In genomic region chr15:45732544-45733130, GRCh38 we compare ENCODE assay signal across 18 cellular contexts.
DNase-seq lines count a peak whose midpoint lies in the region; ATAC-seq and TF ChIP-seq lines count a peak whose summit lies in the region.
"Had no signal": no experiment of that assay in that cellular context is flagged by ENCODE, and none has a peak within 500 bp of the region (broad histone marks: within the 10 kb centered on the region; RNA-seq: fewer than 3 reads in every experiment).

No MANE protein-coding gene starts in this region.

- ATAC-seq in activated T-helper 17 cell treated with anti-CD3 and anti-CD28 coated beads, Interleukin-2, amount 50 U/mL, for 72 hours (replicated peaks) = no peak
- ATAC-seq in HG03521 (IDR thresholded peaks at IDR 0.05; ENCODE audit: unreplicated experiment) (no peak), GM21737 (IDR thresholded peaks at IDR 0.05; ENCODE audit: unreplicated experiment) (no peak)
- ATAC-seq in natural killer cell treated with Interleukin-12 subunit alpha and Interleukin-12 subunit beta and Interleukin-15 and Interleukin-18, amount 100 ng/mL, for 72 hours = no peak
- ATAC-seq: Panc1, T-helper 17 cell had no signal

- H3K4me3 ChIP-seq in BE2C (ENCODE audit: low read depth, low read length) = no peak overlapping the region
- H3K4me3 ChIP-seq: upper lobe of left lung had no signal

- no peaks in the 10 kb centered on the region for H3K36me3 Mint-ChIP-seq in activated T-helper 17 cell treated with anti-CD3 and anti-CD28 coated beads, Interleukin-2, amount 50 U/mL, for 72 hours (ENCODE audit: low read depth)
- no peaks in the 10 kb centered on the region for H3K36me3 Mint-ChIP-seq in natural killer cell treated with Interleukin-12 subunit alpha and Interleukin-12 subunit beta and Interleukin-15 and Interleukin-18, amount 100 ng/mL, for 72 hours
- H3K36me3 Mint-ChIP-seq: memory B cell had no signal

- no peaks in the 10 kb centered on the region for H3K9me3 Mint-ChIP-seq in activated T-helper 17 cell treated with anti-CD3 and anti-CD28 coated beads, Interleukin-2, amount 50 U/mL, for 72 hours
- no peaks in the 10 kb centered on the region for H3K9me3 Mint-ChIP-seq in natural killer cell treated with Interleukin-12 subunit alpha and Interleukin-12 subunit beta and Interleukin-15 and Interleukin-18, amount 100 ng/mL, for 72 hours
- H3K9me3 Mint-ChIP-seq: memory B cell had no signal

- no peaks in the 10 kb centered on the region for H3K4me1 Mint-ChIP-seq in activated T-helper 17 cell treated with anti-CD3 and anti-CD28 coated beads, Interleukin-2, amount 50 U/mL, for 72 hours
- H3K4me1 Mint-ChIP-seq in natural killer cell treated with Interleukin-12 subunit alpha and Interleukin-12 subunit beta and Interleukin-15 and Interleukin-18, amount 100 ng/mL, for 72 hours (ENCODE audit: low read depth in 2 of 2) = no peaks in the 10 kb centered on the region

- H3K27me3 ChIP-seq in BE2C = peaks cover 4% of the 10 kb centered on the region; the same call in 1 of the 2 replicates
- H3K27me3 ChIP-seq: upper lobe of left lung had no signal

- TF ChIP-seq CTCF in BE2C (IDR thresholded peaks at IDR 0.05; ENCODE audit: low read depth, low read length) = no peak

- H3K27me3 Mint-ChIP-seq in activated T-helper 17 cell treated with anti-CD3 and anti-CD28 coated beads, Interleukin-2, amount 50 U/mL, for 72 hours = peaks cover 43% of the 10 kb centered on the region
- H3K27me3 Mint-ChIP-seq in natural killer cell treated with Interleukin-12 subunit alpha and Interleukin-12 subunit beta and Interleukin-15 and Interleukin-18, amount 100 ng/mL, for 72 hours = peaks cover 40 to 41% of the 10 kb centered on the region in 2 donors

- no peaks in the 10 kb centered on the region for H3K36me3 ChIP-seq in BE2C
- H3K36me3 ChIP-seq: upper lobe of left lung had no signal

- H3K4me3 Mint-ChIP-seq in activated T-helper 17 cell treated with anti-CD3 and anti-CD28 coated beads, Interleukin-2, amount 50 U/mL, for 72 hours = no peak overlapping the region
- H3K4me3 Mint-ChIP-seq in natural killer cell treated with Interleukin-12 subunit alpha and Interleukin-12 subunit beta and Interleukin-15 and Interleukin-18, amount 100 ng/mL, for 72 hours = no peak overlapping the region
- H3K4me3 Mint-ChIP-seq: B cell, memory B cell, T-helper 17 cell had no signal

- peak; percentile 39 for DNase-seq in BE2C
- DNase-seq in NCI-H1092 treated with DMSO at 0.1 percent for 48 hours (lab: John Stamatoyannopoulos, UW) = peak; percentile 49
- peak; percentile 60 for DNase-seq in myocyte (ENCODE audit: low read depth)
- DNase-seq in natural killer cell treated with Interleukin-12 subunit alpha and Interleukin-12 subunit beta and Interleukin-15 and Interleukin-18, amount 100 ng/mL, for 72 hours (ENCODE audit: low spot score) = no peak
- no peak for DNase-seq in stimulated activated naive CD4-positive, alpha-beta T cell (lab: John Stamatoyannopoulos, UW)
- DNase-seq: activated CD4-positive, alpha-beta T cell treated with anti-CD3 and anti-CD28 coated beads for 48 hours; activated T-cell treated with anti-CD3 and anti-CD28 coated beads, Interleukin-2, amount 50 U/mL, for 48 hours; amniotic stem cell; dermis blood vessel endothelial cell; KG1; T-helper 17 cell; upper lobe of left lung had no signal

- no peaks in the 10 kb centered on the region for H3K9me3 ChIP-seq in BE2C
- H3K9me3 ChIP-seq: upper lobe of left lung had no signal

- peak overlapping the region; percentile 8 for H3K27ac Mint-ChIP-seq in activated T-helper 17 cell treated with anti-CD3 and anti-CD28 coated beads, Interleukin-2, amount 50 U/mL, for 72 hours
- H3K27ac Mint-ChIP-seq in natural killer cell treated with Interleukin-12 subunit alpha and Interleukin-12 subunit beta and Interleukin-15 and Interleukin-18, amount 100 ng/mL, for 72 hours = no peak overlapping the region
- H3K27ac Mint-ChIP-seq: B cell, memory B cell, T-helper 17 cell had no signal

- peaks cover 6% of the 10 kb centered on the region for H3K4me1 ChIP-seq in BE2C
- H3K4me1 ChIP-seq: upper lobe of left lung had no signal

Comparison
In these comparisons a context has a peak if more than half of its experiments do, and no peak if none do; other contexts are left out.
1. DNase-seq: peak in BE2C (single experiment), NCI-H1092 treated with DMSO at 0.1 percent for 48 hours (single experiment) and myocyte (single experiment); none in natural killer cell treated with Interleukin-12 subunit alpha and Interleukin-12 subunit beta and Interleukin-15 and Interleukin-18, amount 100 ng/mL, for 72 hours (single experiment) and stimulated activated naive CD4-positive, alpha-beta T cell (0 of 6).